31 cellular contexts compared by ENCODE assay signal in genomic region chr1:46211051-46211450, GRCh38. TPM values are rescaled to one million over a fixed set of nuclear protein-coding genes. Genes with fewer than 3 reads are reported as not detected.
"Had no signal": no experiment of that assay in that cellular context is flagged by ENCODE, and none has a peak within 500 bp of the region (broad histone marks: within the 10 kb centered on the region; RNA-seq: fewer than 3 reads in every experiment).

No MANE protein-coding gene starts in this region.

- H3K27me3 ChIP-seq: Peyer's patch, SJSA1 had no signal

- FAIRE-seq: TTC549 had no signal

- H3K4me1 ChIP-seq: Peyer's patch, SJSA1 had no signal

- H3K27ac ChIP-seq: Peyer's patch, RWPE1, SJSA1 had no signal

- H3K4me3 ChIP-seq: Peyer's patch, SJSA1 had no signal

- H3K36me3 ChIP-seq: Peyer's patch, SJSA1 had no signal

- ATAC-seq: activated T-helper 17 cell treated with anti-CD3 and anti-CD28 coated beads, Interleukin-2, amount 50 U/mL, for 72 hours; T-cell had no signal

- H3K9me3 ChIP-seq: Peyer's patch, SJSA1 had no signal

- DNase-seq: activated B cell treated with CpG ODN at 0.5 μM for 24 hours; activated CD4-positive, alpha-beta memory T cell treated with anti-CD3 and anti-CD28 coated beads for 36 hours; activated CD4-positive, alpha-beta T cell treated with anti-CD3 and anti-CD28 coated beads for 1 hour; activated CD4-positive, alpha-beta T cell treated with anti-CD3 and anti-CD28 coated beads, Interleukin-2, amount 10 ng/mL, durations not matched to agents 24 days and 14 days; activated gamma-delta T cell treated with Interleukin-2 at 50 U/mL for 16 hours; activated naive CD4-positive, alpha-beta T cell treated with anti-CD3 and anti-CD28 coated beads, Interleukin-2, amount 10 ng/mL, durations not matched to agents 7 days and 5 days; activated naive CD8-positive, alpha-beta T cell treated with anti-CD3 and anti-CD28 coated beads for 36 hours; activated T-cell treated with anti-CD3 and anti-CD28 coated beads for 4 hours; activated T-cell treated with anti-CD3 and anti-CD28 coated beads, Interleukin-2, amount 50 U/mL, for 48 hours; anterior cingulate cortex; KG1; NCI-H1092; NCI-H1417; NCI-H2029; NCI-H2107; NCI-H226; NCI-H526 treated with DMSO at 0.1 percent for 48 hours; Peyer's patch; SHP77; T-cell; T-helper 2 cell; T1000 had no signal

RNA-seq across cellular contexts. Expression of gene LURAP1, which starts 7.9 kb away (rescaled TPM):
- total RNA-seq: activated B cell treated with CpG ODN at 0.5 μM for 24 hours; activated naive CD8-positive, alpha-beta T cell treated with anti-CD3 and anti-CD28 coated beads for 36 hours; NCI-H460 had no signal

RNA-seq across cellular contexts. Expression of gene P3R3URF, which starts 34.8 kb away (rescaled TPM):
- total RNA-seq: activated B cell treated with CpG ODN at 0.5 μM for 24 hours; activated CD4-positive, alpha-beta memory T cell treated with anti-CD3 and anti-CD28 coated beads for 36 hours; activated CD4-positive, alpha-beta T cell treated with anti-CD3 and anti-CD28 coated beads, Interleukin-2, amount 10 ng/mL, durations not matched to agents 24 days and 14 days; activated CD8-positive, alpha-beta memory T cell treated with anti-CD3 and anti-CD28 coated beads for 36 hours; activated naive CD8-positive, alpha-beta T cell treated with anti-CD3 and anti-CD28 coated beads for 36 hours; activated T-helper 17 cell treated with anti-CD3 and anti-CD28 coated beads, Interleukin-2, amount 50 U/mL, for 72 hours; LHCN-M2; M059J; NCI-H460; Peyer's patch; SJSA1; T-cell had no signal
- polyA plus RNA-seq: adipose tissue had no signal

RNA-seq across cellular contexts. Expression of gene TSPAN1, which starts 36.2 kb away (rescaled TPM):
- total RNA-seq: activated B cell treated with CpG ODN at 0.5 μM for 24 hours; activated CD4-positive, alpha-beta T cell treated with anti-CD3 and anti-CD28 coated beads, Interleukin-2, amount 10 ng/mL, durations not matched to agents 24 days and 14 days; activated CD8-positive, alpha-beta memory T cell treated with anti-CD3 and anti-CD28 coated beads for 36 hours; activated T-helper 17 cell treated with anti-CD3 and anti-CD28 coated beads, Interleukin-2, amount 50 U/mL, for 72 hours; SJSA1 had no signal
